In genomic region chr2:230762317-230762896, GRCh38 we compare ENCODE assay signal across 8 cellular contexts. TPM values are rescaled to one million over a fixed set of nuclear protein-coding genes. Genes with fewer than 3 reads are reported as not detected.
A peak's percentile ranks its signal among the peaks of the same experiment; 100 is the strongest.
DNase-seq lines count a peak whose midpoint lies in the region; ATAC-seq and TF ChIP-seq lines count a peak whose summit lies in the region.

No MANE protein-coding gene starts in this region.

- ATAC-seq in GM18499 (IDR thresholded peaks at IDR 0.05; ENCODE audit: insufficient read depth, unreplicated experiment) (peak; percentile 54), HG03060 (IDR thresholded peaks at IDR 0.05; ENCODE audit: low read depth, unreplicated experiment) (peak; percentile 48), HG03135 (IDR thresholded peaks at IDR 0.05; ENCODE audit: unreplicated experiment) (no peak)

- TF ChIP-seq CTCF in neutrophil (IDR thresholded peaks at IDR 0.05), result no peak

- H3K4me1 ChIP-seq in neutrophil (ENCODE audit: control insufficient read depth in 1 of 2, insufficient read depth in 1 of 2, low read depth in 1 of 2, low read length in 1 of 2), result peaks cover 33 to 36% of the 10 kb centered on the region in 2 experiments

- peak overlapping the region; percentile 3 for H3K27ac ChIP-seq in neutrophil

- DNase-seq in 8988T, result peak; percentile 27
- DNase-seq in SK-N-DZ (ENCODE audit: low spot score), result peak; percentile 13
- peak; percentile 58 for DNase-seq in ecto neural progenitor cell (ENCODE audit: low spot score)
- no peak for DNase-seq in NCI-H1930 (lab: John Stamatoyannopoulos, UW)

- H3K9me3 ChIP-seq in neutrophil, result no peaks in the 10 kb centered on the region

- H3K4me3 ChIP-seq in neutrophil (ENCODE audit: low read depth in 1 of 2, low read length in 1 of 2), result no peak overlapping the region

- H3K36me3 ChIP-seq in neutrophil, result peaks cover 64% of the 10 kb centered on the region

- no peaks in the 10 kb centered on the region for H3K27me3 ChIP-seq in neutrophil

RNA-seq across cellular contexts. Expression of gene CAB39, which starts 49.8 kb away (rescaled TPM):
- polyA plus RNA-seq in SK-N-DZ (2014; cell fraction: cytosol; rRNA removed), result 29.9 and 31.6 TPM in 2 replicates
- 17.7 and 18.2 TPM in 2 replicates for polyA plus RNA-seq in SK-N-DZ (2014; cell fraction: nucleus; rRNA removed)

Comparison
In these comparisons a context has a peak if more than half of its experiments do, and no peak if none do; other contexts are left out.
1. DNase-seq: peak in 8988T (single experiment), SK-N-DZ (single experiment) and ecto neural progenitor cell (single experiment); none in NCI-H1930 (0 of 2).